14 cellular contexts compared by ENCODE assay signal in the genomic region with DNA sequence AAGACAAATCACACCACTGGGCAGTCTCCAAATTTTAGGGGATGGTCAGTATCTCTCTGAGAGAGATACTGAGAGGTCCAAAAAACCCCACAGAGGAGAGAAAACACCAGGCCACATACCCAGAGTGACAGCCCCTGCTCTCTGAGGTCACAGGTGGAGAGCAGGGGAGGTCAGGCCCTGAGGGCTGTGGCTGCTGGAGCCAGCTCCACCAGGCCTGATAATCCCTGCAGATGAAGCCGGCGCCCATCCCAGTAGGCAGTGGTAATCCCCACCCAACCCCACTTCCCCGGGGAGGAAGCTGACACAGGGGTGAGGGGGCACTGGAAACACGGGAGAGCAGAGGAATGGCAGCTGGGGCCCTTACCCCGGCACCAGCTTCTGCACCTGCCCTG. TPM values are rescaled to one million over a fixed set of nuclear protein-coding genes. Genes with fewer than 3 reads are reported as not detected.
DNase-seq lines count a peak whose midpoint lies in the region; ATAC-seq, FAIRE-seq and TF ChIP-seq lines count a peak whose summit lies in the region.
"Had no signal": no experiment of that assay in that cellular context is flagged by ENCODE, and none has a peak within 500 bp of the region (broad histone marks: within the 10 kb centered on the region; RNA-seq: fewer than 3 reads in every experiment).

No MANE protein-coding gene starts in this region.

- H3K4me2 ChIP-seq in OCI-LY1 (ENCODE audit: low read length): peak overlapping the region; percentile 49

- TF ChIP-seq CTCF in OCI-LY1 (IDR thresholded peaks at IDR 0.05; ENCODE audit: low read length) (no peak), kidney (IDR thresholded peaks at IDR 0.05; ENCODE audit: borderline replicate concordance, extremely low read depth, insufficient read depth) (no peak)

- no peaks in the 10 kb centered on the region for H3K9me2 ChIP-seq in OCI-LY1 (ENCODE audit: low read depth, low read length)

- ATAC-seq in GM21447 (IDR thresholded peaks at IDR 0.05; ENCODE audit: unreplicated experiment) (peak; percentile 19), left colon (no peak)

- peaks cover 37% of the 10 kb centered on the region for H3K4me1 ChIP-seq in OCI-LY1 (ENCODE audit: insufficient read depth, low read length, severe bottlenecking)
- H3K4me1 ChIP-seq in kidney (ENCODE audit: control insufficient read depth in 1 of 2, insufficient read depth in 1 of 2, low read depth in 1 of 2, low read length in 2 of 2): peaks cover 8 to 10% of the 10 kb centered on the region in 2 donors

- FAIRE-seq in kidney (lab: Jason Lieb, UNC): no peak

- H3K9ac ChIP-seq in OCI-LY1 (ENCODE audit: low read length) (peak overlapping the region; percentile 68), kidney (ENCODE audit: low read length in 2 of 2) (no peak overlapping the region)

- no peak overlapping the region for H2AFZ ChIP-seq in OCI-LY1 (ENCODE audit: low read length)

- H3K9me3 ChIP-seq in OCI-LY1 (ENCODE audit: low read length) (no peaks in the 10 kb centered on the region), kidney (ENCODE audit: control insufficient read depth in 1 of 2, low read length in 2 of 2) (no peaks in the 10 kb centered on the region)
- H3K9me3 ChIP-seq: breast epithelium had no signal

- no peak for DNase-seq in kidney
- peak in 1 of 49 donors; percentile 32 for DNase-seq in substantia nigra (lab: John Stamatoyannopoulos, UW)
- DNase-seq in Ammon's horn (ENCODE audit: low spot score): no peak
- DNase-seq in left colon: no peak
- DNase-seq in HCEC 1CT: no peak
- DNase-seq: activated effector memory CD4-positive, alpha-beta T cell treated with anti-CD3 and anti-CD28 coated beads, Interleukin-2, amount 50 U/mL, for 16 hours; DMS79 treated with DMSO at 0.1 percent for 48 hours; hypothalamus; NCI-H2107 had no signal

- no peak overlapping the region for H3K4me3 ChIP-seq in OCI-LY1 (ENCODE audit: low read depth, low read length, poor library complexity, severe bottlenecking)
- no peak overlapping the region for H3K4me3 ChIP-seq in kidney (ENCODE audit: low read length in 2 of 2)
- H3K4me3 ChIP-seq: lung had no signal

- H4K20me1 ChIP-seq in OCI-LY1 (ENCODE audit: insufficient read depth, low read length): no peaks in the 10 kb centered on the region

- H3K79me2 ChIP-seq in OCI-LY1 (ENCODE audit: insufficient read depth, low read length): no peaks in the 10 kb centered on the region

- intact Hi-C loops in kidney (cut with DNase I) (no loop called here), left colon (cut with DNase I, micrococcal nuclease) (no loop called here)

- H3F3A ChIP-seq in OCI-LY1 (ENCODE audit: insufficient read depth, low read length): 0 out of 2 replicates have a peak, but pooled peaks cover 5% of the 10 kb centered on the region

- H3K36me3 ChIP-seq in OCI-LY1 (ENCODE audit: insufficient read depth, low read length) (no peaks in the 10 kb centered on the region), kidney (ENCODE audit: control insufficient read depth in 1 of 2, insufficient read depth in 2 of 2, low read length in 2 of 2) (no peaks in the 10 kb centered on the region)
- H3K36me3 ChIP-seq: breast epithelium had no signal

- no peaks in the 10 kb centered on the region for H3K27me3 ChIP-seq in OCI-LY1 (ENCODE audit: insufficient read depth, low read length)
- H3K27me3 ChIP-seq: breast epithelium had no signal

- H3K27ac ChIP-seq in OCI-LY1 (ENCODE audit: low read depth, low read length, poor library complexity, severe bottlenecking) (peak overlapping the region; percentile 98), kidney (ENCODE audit: low read depth in 2 of 2, low read length in 2 of 2) (peak overlapping the region; percentile 16 to 89), substantia nigra (ENCODE audit: low read depth, low read length, poor library complexity, severe bottlenecking) (peak overlapping the region; percentile 83)
- H3K27ac ChIP-seq: epithelial cell of prostate had no signal

RNA-seq across cellular contexts. Expression of gene SRP14, which starts 31.2 kb away (rescaled TPM):
- total RNA-seq in kidney (190 TPM), left colon (100 to 1,000 TPM; 144 to 153 TPM)
- 867 TPM for polyA plus RNA-seq in kidney (ENCODE audit: insufficient read depth, low read depth, low replicate concordance)

RNA-seq across cellular contexts. Expression of gene BMF, which starts 38.5 kb away (rescaled TPM):
- 19.7 TPM for total RNA-seq in kidney
- 3.6 TPM for polyA plus RNA-seq in kidney (ENCODE audit: insufficient read depth, low read depth, low replicate concordance)
- 10 to 100 TPM in 1 of 2 donors, 1 to 10 TPM in 1; 7.0 to 25.4 TPM for total RNA-seq in left colon
